ENCODE assay signal across 18 cellular contexts in genomic region chr6:116434056-116434725, GRCh38. TPM values are rescaled to one million over a fixed set of nuclear protein-coding genes. Genes with fewer than 3 reads are reported as not detected.
DNase-seq lines count a peak whose midpoint lies in the region; ATAC-seq, FAIRE-seq and TF ChIP-seq lines count a peak whose summit lies in the region.
"Had no signal": no experiment of that assay in that cellular context is flagged by ENCODE, and none has a peak within 500 bp of the region (broad histone marks: within the 10 kb centered on the region; RNA-seq: fewer than 3 reads in every experiment).

No MANE protein-coding gene starts in this region.

- no peak for TF ChIP-seq CTCF in pancreas (IDR thresholded peaks at IDR 0.05)

- intact Hi-C loops in pancreas (cut with DNase I), result no loop called here

- ATAC-seq in GM18909 (IDR thresholded peaks at IDR 0.05; ENCODE audit: poor library complexity, unreplicated experiment) (peak; percentile 55), HG02981 (IDR thresholded peaks at IDR 0.05; ENCODE audit: unreplicated experiment) (peak; percentile 55), pancreas (no peak)
- ATAC-seq in stimulated activated naive CD8-positive, alpha-beta T cell treated with anti-CD3 and anti-CD28 coated beads, Interleukin-15, amount 100 ng/mL, for 72 hours, result no peak
- no peak for ATAC-seq in natural killer cell treated with Interleukin-12 subunit alpha and Interleukin-12 subunit beta and Interleukin-15 and Interleukin-18, amount 100 ng/mL, for 72 hours

- no peak overlapping the region for H3K4me3 Mint-ChIP-seq in stimulated activated naive CD8-positive, alpha-beta T cell treated with anti-CD3 and anti-CD28 coated beads, Interleukin-15, amount 100 ng/mL, for 72 hours
- no peak overlapping the region for H3K4me3 Mint-ChIP-seq in natural killer cell treated with Interleukin-12 subunit alpha and Interleukin-12 subunit beta and Interleukin-15 and Interleukin-18, amount 100 ng/mL, for 72 hours
- H3K4me3 Mint-ChIP-seq: CD8-positive, alpha-beta memory T cell had no signal

- no peaks in the 10 kb centered on the region for H3K36me3 ChIP-seq in pancreas
- H3K36me3 ChIP-seq: BLaER1 had no signal

- no peak for DNase-seq in pancreas
- DNase-seq in NOMO-1 treated with dmso at 0.1 percent for 144 hours (lab: John Stamatoyannopoulos, UW; ENCODE audit: unreplicated experiment), result no peak
- DNase-seq in stimulated activated naive CD8-positive, alpha-beta T cell treated with anti-CD3 and anti-CD28 coated beads, Interleukin-15, amount 100 ng/mL, for 72 hours, result no peak
- no peak for DNase-seq in natural killer cell treated with Interleukin-12 subunit alpha and Interleukin-12 subunit beta and Interleukin-15 and Interleukin-18, amount 100 ng/mL, for 72 hours (ENCODE audit: low spot score)
- DNase-seq: 8988T; AML-193; Caco-2; CD8-positive, alpha-beta memory T cell; DND-41; GF-D8; HCEC 1CT; IMR-90; Kasumi-1; KBM-7 had no signal

- H3K27ac ChIP-seq in pancreas, result no peak overlapping the region
- H3K27ac ChIP-seq: BLaER1 had no signal

- no peaks in the 10 kb centered on the region for H3K9me3 Mint-ChIP-seq in stimulated activated naive CD8-positive, alpha-beta T cell treated with anti-CD3 and anti-CD28 coated beads, Interleukin-15, amount 100 ng/mL, for 72 hours
- no peaks in the 10 kb centered on the region for H3K9me3 Mint-ChIP-seq in natural killer cell treated with Interleukin-12 subunit alpha and Interleukin-12 subunit beta and Interleukin-15 and Interleukin-18, amount 100 ng/mL, for 72 hours
- H3K9me3 Mint-ChIP-seq: CD8-positive, alpha-beta memory T cell had no signal

- H3K36me3 Mint-ChIP-seq in natural killer cell treated with Interleukin-12 subunit alpha and Interleukin-12 subunit beta and Interleukin-15 and Interleukin-18, amount 100 ng/mL, for 72 hours, result no peaks in the 10 kb centered on the region

- no peaks in the 10 kb centered on the region for H3K9me3 ChIP-seq in pancreas
- H3K9me3 ChIP-seq: BLaER1, Caco-2 had no signal

- H3K4me1 Mint-ChIP-seq in stimulated activated naive CD8-positive, alpha-beta T cell treated with anti-CD3 and anti-CD28 coated beads, Interleukin-15, amount 100 ng/mL, for 72 hours, result no peaks in the 10 kb centered on the region
- no peaks in the 10 kb centered on the region for H3K4me1 Mint-ChIP-seq in natural killer cell treated with Interleukin-12 subunit alpha and Interleukin-12 subunit beta and Interleukin-15 and Interleukin-18, amount 100 ng/mL, for 72 hours (ENCODE audit: low read depth in 2 of 2)
- H3K4me1 Mint-ChIP-seq: CD8-positive, alpha-beta memory T cell had no signal

- H3K4me3 ChIP-seq in pancreas, result no peak overlapping the region
- H3K4me3 ChIP-seq: BLaER1 had no signal

- no peaks in the 10 kb centered on the region for H3K27me3 ChIP-seq in pancreas
- H3K27me3 ChIP-seq: BLaER1 had no signal

- H3K27ac Mint-ChIP-seq in stimulated activated naive CD8-positive, alpha-beta T cell treated with anti-CD3 and anti-CD28 coated beads, Interleukin-15, amount 100 ng/mL, for 72 hours, result no peak overlapping the region
- no peak overlapping the region for H3K27ac Mint-ChIP-seq in natural killer cell treated with Interleukin-12 subunit alpha and Interleukin-12 subunit beta and Interleukin-15 and Interleukin-18, amount 100 ng/mL, for 72 hours
- H3K27ac Mint-ChIP-seq: CD8-positive, alpha-beta memory T cell had no signal

- FAIRE-seq in G401.6 (lab: Jason Lieb, UNC), result peak; percentile 25
- peak; percentile 26 for FAIRE-seq in pancreas (lab: Jason Lieb, UNC)

- 36 to 64% methylated on average over 1 of the region's 1 CpG for WGBS in pancreas, 2 donors

- no peaks in the 10 kb centered on the region for H3K4me1 ChIP-seq in pancreas
- H3K4me1 ChIP-seq: Caco-2 had no signal

- H3K27me3 Mint-ChIP-seq in stimulated activated naive CD8-positive, alpha-beta T cell treated with anti-CD3 and anti-CD28 coated beads, Interleukin-15, amount 100 ng/mL, for 72 hours, result no peaks in the 10 kb centered on the region
- H3K27me3 Mint-ChIP-seq in natural killer cell treated with Interleukin-12 subunit alpha and Interleukin-12 subunit beta and Interleukin-15 and Interleukin-18, amount 100 ng/mL, for 72 hours, result no peaks in the 10 kb centered on the region

RNA-seq across cellular contexts. Expression of gene CALHM6, which starts 27.0 kb away (rescaled TPM):
- total RNA-seq in pancreas, result 1 to 10 TPM in 2 of 6 donors, under 1 TPM in 3, not detected in 1; 0.44 to 4.2 (median 0.98) TPM
- polyA plus RNA-seq in pancreas, result 1 to 10 TPM; 1.3 to 1.4 TPM
- total RNA-seq in natural killer cell treated with Interleukin-12 subunit alpha and Interleukin-12 subunit beta and Interleukin-15 and Interleukin-18, amount 100 ng/mL, for 72 hours, result 1 to 10 TPM; 8.0 to 9.6 TPM
- total RNA-seq: Caco-2 had no signal

Comparison
In these comparisons a context has a peak if more than half of its experiments do, and no peak if none do; other contexts are left out.
1. ATAC-seq: peak in GM18909 (single experiment) and HG02981 (single experiment); none in pancreas (0 of 4), stimulated activated naive CD8-positive, alpha-beta T cell treated with anti-CD3 and anti-CD28 coated beads, Interleukin-15, amount 100 ng/mL, for 72 hours (single experiment) and natural killer cell treated with Interleukin-12 subunit alpha and Interleukin-12 subunit beta and Interleukin-15 and Interleukin-18, amount 100 ng/mL, for 72 hours (0 of 2).